Comparison of ENCODE assay signal across 1 cellular context in the genomic region with DNA sequence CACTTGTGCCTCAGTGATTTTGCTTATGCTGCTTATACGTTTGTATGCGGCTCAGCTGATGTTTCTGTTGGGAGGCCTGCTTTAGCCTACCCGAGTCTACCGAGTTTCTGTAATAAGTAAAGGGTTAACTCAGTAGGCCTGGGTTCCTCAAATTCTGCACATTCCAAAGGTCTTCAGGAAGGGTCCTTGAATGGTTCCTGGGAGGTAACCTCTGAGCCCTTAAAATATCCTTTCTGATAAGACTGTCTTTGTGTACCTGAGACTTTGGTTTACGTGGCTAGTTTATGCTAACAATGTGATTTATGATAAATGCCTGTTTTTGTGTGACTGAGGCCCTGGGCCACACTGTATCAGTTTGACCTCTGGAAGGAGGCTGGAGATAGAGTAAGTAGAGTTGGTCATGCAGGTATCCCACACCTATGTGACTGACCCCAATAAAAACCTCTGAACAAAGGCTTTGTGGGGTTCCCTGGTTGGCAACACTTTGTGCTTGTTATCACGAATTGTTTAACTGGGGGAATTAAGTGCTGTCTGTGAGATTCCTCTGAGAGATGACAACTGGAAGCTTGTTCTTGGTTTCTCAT.
A peak's percentile ranks its signal among the peaks of the same experiment; 100 is the strongest.
TF ChIP-seq lines count a peak whose summit lies in the region.

No MANE protein-coding gene starts in this region.

TF ChIP-seq in GM23338, 12 proteins besides CTCF, POLR2A, EP300 and RAD21:
- TF ChIP-seq ZNF462 (CRISPR knock-in tag; IDR thresholded peaks at IDR 0.05) (0 out of 2 replicates have a peak, but pooled peaks have one; percentile 66), ZNF331 (CRISPR knock-in tag; IDR thresholded peaks at IDR 0.05; ENCODE audit: low read depth) (no peak)
